In genomic region chr6:53615633-53616449, GRCh38 we compare ENCODE assay signal across 9 cellular contexts. TPM values are rescaled to one million over a fixed set of nuclear protein-coding genes. Genes with fewer than 3 reads are reported as not detected.
DNase-seq lines count a peak whose midpoint lies in the region; ATAC-seq, FAIRE-seq and TF ChIP-seq lines count a peak whose summit lies in the region.
"Had no signal": no experiment of that assay in that cellular context is flagged by ENCODE, and none has a peak within 500 bp of the region (broad histone marks: within the 10 kb centered on the region; RNA-seq: fewer than 3 reads in every experiment).

No MANE protein-coding gene starts in this region.

- TF ChIP-seq POLR2A in A549 (IDR thresholded peaks at IDR 0.05; ENCODE audit: low read length) = no peak
- TF ChIP-seq POLR2A in adrenal gland (IDR thresholded peaks at IDR 0.05) = no peak

- WGBS in A549 (ENCODE audit: missing lambda C conversion rate) = under 1% methylated on average over 8 of the region's 8 CpGs
- 47 to 63% (median 54%) methylated on average over 8 of the region's 8 CpGs for WGBS in adrenal gland, 4 donors

- peak; percentile 98 for FAIRE-seq in A549 (lab: Jason Lieb, UNC)

- POLR2A ChIA-PET in A549 (lab: Yijun Ruan, JAX) = interaction anchor here (1.0 to 1.6 kb wide), 3 partner anchors 68 to 71 kb away, joined by 4 to 16 read pairs (median 10); partner anchors contain the start of gene GCLC

- H3K9me3 ChIP-seq in A549 (peaks cover 5% of the 10 kb centered on the region; the same call in 1 of the 3 replicates), adrenal gland (replicated peaks in 1 of 3) (no peaks in the 10 kb centered on the region)

- peak; percentile 94 for ATAC-seq in A549
- ATAC-seq in GM21390 (IDR thresholded peaks at IDR 0.05; ENCODE audit: unreplicated experiment) = no peak

- peak overlapping the region; percentile 32 for H3K4me3 ChIP-seq in A549
- H3K4me3 ChIP-seq in adrenal gland = no peak overlapping the region

- peak; percentile 63 to 89; a peak in 3 of 5 replicates for TF ChIP-seq EP300 in A549 (IDR thresholded peaks at IDR 0.05)

- peak in 1 of 2 experiments; percentile 21; a peak in 2 of 5 replicates for TF ChIP-seq RAD21 in A549 (conservative IDR thresholded peaks at IDR 0.05 in 1 of 2, IDR thresholded peaks at IDR 0.05 in 1 of 2)

- H3K36me3 ChIP-seq in adrenal gland (replicated peaks in 1 of 2) = no peaks in the 10 kb centered on the region

- intact Hi-C loops in adrenal gland (cut with DNase I) = no loop called here

- peaks cover 68% of the 10 kb centered on the region for H3K4me1 ChIP-seq in A549
- H3K4me1 ChIP-seq in adrenal gland (replicated peaks in 1 of 2) = peaks cover 0 to 8% of the 10 kb centered on the region in 2 donors

- H3K27me3 ChIP-seq in adrenal gland = no peaks in the 10 kb centered on the region

- H3K4me2 ChIP-seq in A549 = peak overlapping the region; percentile 95

- TF ChIP-seq CTCF in A549 (IDR thresholded peaks at IDR 0.05) (no peak), adrenal gland (IDR thresholded peaks at IDR 0.05) (no peak)

- DNase-seq in A549 (ENCODE audit: low read depth in 1 of 2, low spot score in 1 of 2) (peak; percentile 80 to 98), HT-29 (ENCODE audit: low spot score) (peak; percentile 91), adrenal gland (peak in 4 of 7 donors; percentile 20 to 29 (median 25)), kidney glomerular epithelial cell (lab: John Stamatoyannopoulos, UW) (peak; percentile 72), NCI-H1092 (lab: John Stamatoyannopoulos, UW) (no peak), substantia nigra (lab: John Stamatoyannopoulos, UW) (no peak), NCI-H1694 (lab: John Stamatoyannopoulos, UW) (no peak)
- DNase-seq: CD4-positive, alpha-beta memory T cell had no signal

- CTCF ChIA-PET in A549 (lab: Yijun Ruan, JAX) = interaction anchor here (1.0 to 2.1 kb wide), 2 partner anchors 36 to 99 kb away, joined by 3 to 7 read pairs; no protein-coding TSS in a partner anchor

- H3K27ac ChIP-seq in A549 (peak overlapping the region; percentile 94 to 95), adrenal gland (peak overlapping the region in 1 of 5 donors; percentile 29), substantia nigra (ENCODE audit: low read depth, low read length, poor library complexity, severe bottlenecking) (no peak overlapping the region)

TF ChIP-seq in A549, 52 proteins besides CTCF, POLR2A, EP300 and RAD21 (continues in another document):
- no peak for TF ChIP-seq HOXA7 (CRISPR knock-in tag; IDR thresholded peaks at IDR 0.05)
- TF ChIP-seq CBX2 (IDR thresholded peaks at IDR 0.05; ENCODE audit: borderline replicate concordance, low read depth) = no peak
- no peak for TF ChIP-seq POLR2AphosphoS2 (conservative IDR thresholded peaks at IDR 0.05; ENCODE audit: low read length)
- no peak for TF ChIP-seq HES2 (IDR thresholded peaks at IDR 0.05)
- TF ChIP-seq KDM1A (IDR thresholded peaks at IDR 0.05; ENCODE audit: low read depth) = no peak
- TF ChIP-seq RNF2 (IDR thresholded peaks at IDR 0.05; ENCODE audit: borderline replicate concordance, low read depth) = no peak
- peak; percentile 99 for TF ChIP-seq MAFK (IDR thresholded peaks at IDR 0.05; ENCODE audit: partially characterized antibody)
- TF ChIP-seq ESRRA (IDR thresholded peaks at IDR 0.05; ENCODE audit: borderline replicate concordance, low read length) = no peak
- TF ChIP-seq PBX3 (IDR thresholded peaks at IDR 0.05) = no peak
- no peak for TF ChIP-seq NPAS2 (CRISPR knock-in tag; IDR thresholded peaks at IDR 0.05; ENCODE audit: borderline replicate concordance)
- TF ChIP-seq MAX (IDR thresholded peaks at IDR 0.05) = peak; percentile 84
- TF ChIP-seq RCOR1 (IDR thresholded peaks at IDR 0.05; ENCODE audit: low read depth, low read length) = no peak
- TF ChIP-seq BCL3 (IDR thresholded peaks at IDR 0.05) = 0 out of 3 replicates have a peak, but pooled peaks have one; percentile 59
- TF ChIP-seq KDM5A (IDR thresholded peaks at IDR 0.05) = no peak
- TF ChIP-seq RARB (CRISPR knock-in tag; IDR thresholded peaks at IDR 0.05) = peak; percentile 72; the same call in 1 of the 2 replicates
- TF ChIP-seq EHF (CRISPR knock-in tag; IDR thresholded peaks at IDR 0.05) = no peak
- TF ChIP-seq SREBF2 (IDR thresholded peaks at IDR 0.05) = no peak
- TF ChIP-seq ELK1 (IDR thresholded peaks at IDR 0.05; ENCODE audit: low read depth, low read length) = no peak
- no peak for TF ChIP-seq HEYL (CRISPR knock-in tag; IDR thresholded peaks at IDR 0.05)
- no peak for TF ChIP-seq ZFP36 (IDR thresholded peaks at IDR 0.05; ENCODE audit: borderline replicate concordance, partially characterized antibody)
- no peak for TF ChIP-seq FOSB (CRISPR knock-in tag; IDR thresholded peaks at IDR 0.05)
- TF ChIP-seq NFE2L2 (conservative IDR thresholded peaks at IDR 0.05; ENCODE audit: low read length) = peak; percentile 90
- TF ChIP-seq TFCP2L1 (CRISPR knock-in tag; IDR thresholded peaks at IDR 0.05) = no peak
- TF ChIP-seq BHLHE40 (IDR thresholded peaks at IDR 0.05; ENCODE audit: low read depth, low read length) = no peak
- TF ChIP-seq ZNF302 (CRISPR knock-in tag; IDR thresholded peaks at IDR 0.05) = no peak
- TF ChIP-seq RFX5 (IDR thresholded peaks at IDR 0.05) = no peak
- peak; percentile 86 for TF ChIP-seq FOSL2 (IDR thresholded peaks at IDR 0.05)
- TF ChIP-seq FOSL2 (CRISPR knock-in tag; IDR thresholded peaks at IDR 0.05) = peak; percentile 91
- TF ChIP-seq JUNB (IDR thresholded peaks at IDR 0.05) = peak; percentile 94
- TF ChIP-seq E2F6 (IDR thresholded peaks at IDR 0.05; ENCODE audit: borderline replicate concordance, low read depth) = no peak

RNA-seq across cellular contexts. Expression of gene KLHL31, which starts 49.7 kb away (rescaled TPM):
- polyA plus RNA-seq in A549 (2011; rRNA removed) = 0.20 and 0.32 TPM in 2 replicates
- 0.08 and 0.13 TPM in 2 replicates for polyA plus RNA-seq in A549 (2012; cell fraction: cytosol; rRNA removed)
- polyA plus RNA-seq in A549 (2012; cell fraction: nucleus; rRNA removed) = 0.29 and 0.55 TPM in 2 replicates
- 0.16 to 0.31 TPM (median 0.22 TPM) in 3 replicates for polyA plus RNA-seq in A549 (2017; fragmentation: RNase III; extraction: RNeasy Plus Mini Kit Qiagen cat#74134 plus additional on column Dnase treatment)
- polyA minus RNA-seq in A549 (2011; rRNA and poly(A)+ RNA removed) = 0.17 and 0.34 TPM in 2 replicates
- 0.99 and 1.2 TPM in 2 replicates for total RNA-seq in HT-29 (2014; rRNA removed; shearing (Covaris generic))
- 10 to 100 TPM in 1 of 8 donors, 1 to 10 TPM in 7; 1.6 to 11.5 (median 3.1) TPM for total RNA-seq in adrenal gland
- polyA plus RNA-seq in adrenal gland = 1 to 10 TPM in 2 of 3 donors, under 1 TPM in 1; 0.84 to 2.1 (median 1.4) TPM
- polyA plus RNA-seq: CD4-positive, alpha-beta memory T cell had no signal

Comparison
In these comparisons a context has a peak if more than half of its experiments do, and no peak if none do; other contexts are left out.
1. DNase-seq: peak in A549 (2 of 2), HT-29 (single experiment), adrenal gland (4 of 7) and kidney glomerular epithelial cell (single experiment); none in NCI-H1092 (single experiment), substantia nigra (0 of 49) and NCI-H1694 (single experiment).